In the genomic region with DNA sequence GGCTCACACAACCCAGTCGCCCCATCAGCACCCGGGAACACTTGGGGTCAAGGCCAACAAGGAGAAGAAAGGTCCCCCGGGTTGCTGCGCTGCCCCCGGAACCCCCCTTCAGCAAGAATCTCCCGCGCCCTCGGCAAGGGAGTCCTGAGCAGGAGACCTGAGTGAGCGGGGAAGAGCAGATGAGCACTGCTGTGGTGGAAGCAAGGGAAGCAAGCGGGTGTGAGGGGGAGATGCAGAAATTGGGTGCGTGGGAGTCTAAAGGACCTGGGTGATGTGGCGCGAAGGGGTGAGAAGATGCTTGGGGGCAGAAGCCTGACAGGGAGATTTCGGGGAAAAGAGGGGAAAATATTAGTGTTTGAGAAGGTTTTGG, we compare ENCODE assay signal across 5 cellular contexts.
"Had no signal": no experiment of that assay in that cellular context is flagged by ENCODE, and none has a peak within 500 bp of the region (broad histone marks: within the 10 kb centered on the region; RNA-seq: fewer than 3 reads in every experiment).

No MANE protein-coding gene starts in this region.

- H3K9me3 Mint-ChIP-seq: type B pancreatic cell had no signal

- H3K36me3 Mint-ChIP-seq: stimulated activated effector memory CD8-positive, alpha-beta T cell treated with anti-CD3 and anti-CD28 coated beads, Interleukin-12 subunit alpha, Interleukin-12 subunit beta, amount 100 ng/mL, for 72 hours; type B pancreatic cell had no signal

- H3K4me3 Mint-ChIP-seq: activated CD8-positive, alpha-beta T cell treated with anti-CD3 and anti-CD28 coated beads, Interleukin-2, amount 10 ng/mL, durations not matched to agents 7 days and 5 days; activated naive CD8-positive, alpha-beta T cell treated with anti-CD3 and anti-CD28 coated beads, Interleukin-2, amount 50 U/mL, for 24 hours; effector memory CD8-positive, alpha-beta T cell; stimulated activated effector memory CD8-positive, alpha-beta T cell treated with anti-CD3 and anti-CD28 coated beads, Interleukin-12 subunit alpha, Interleukin-12 subunit beta, amount 100 ng/mL, for 72 hours had no signal

- H3K27ac Mint-ChIP-seq: activated CD8-positive, alpha-beta T cell treated with anti-CD3 and anti-CD28 coated beads, Interleukin-2, amount 10 ng/mL, durations not matched to agents 7 days and 5 days; activated naive CD8-positive, alpha-beta T cell treated with anti-CD3 and anti-CD28 coated beads, Interleukin-2, amount 50 U/mL, for 24 hours; effector memory CD8-positive, alpha-beta T cell; stimulated activated effector memory CD8-positive, alpha-beta T cell treated with anti-CD3 and anti-CD28 coated beads, Interleukin-12 subunit alpha, Interleukin-12 subunit beta, amount 100 ng/mL, for 72 hours; type B pancreatic cell had no signal
